1 cellular context compared by ENCODE assay signal in the genomic region with DNA sequence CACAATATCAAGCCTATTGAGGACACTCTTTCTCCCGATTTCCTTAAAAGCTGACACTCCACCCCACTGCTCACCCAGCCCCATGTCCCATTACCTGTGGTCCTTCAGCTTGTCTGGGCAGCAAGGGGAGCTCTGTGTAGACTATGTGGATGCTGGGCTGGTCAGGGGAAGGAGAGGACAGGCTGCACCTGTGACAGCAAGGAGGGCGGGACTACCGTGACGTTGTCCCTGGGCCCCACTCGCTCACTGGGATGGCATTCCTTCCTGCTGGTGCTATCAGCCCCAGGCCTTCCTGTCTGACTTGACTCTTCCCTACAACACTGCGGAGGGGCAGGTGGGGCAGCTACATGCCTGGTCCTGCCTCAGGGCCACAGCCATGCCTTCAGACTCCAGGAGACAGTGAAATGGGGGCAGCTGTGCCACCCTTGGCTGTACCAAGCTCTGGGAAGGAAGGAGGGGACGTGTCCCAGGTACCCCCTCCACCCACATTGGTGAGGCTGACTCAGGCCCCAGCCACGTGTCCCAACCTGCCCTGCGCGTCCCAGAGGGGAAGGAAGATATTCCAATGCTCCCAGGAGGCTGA.
A peak's percentile ranks its signal among the peaks of the same experiment; 100 is the strongest.
TF ChIP-seq lines count a peak whose summit lies in the region.

A gene with protein sequence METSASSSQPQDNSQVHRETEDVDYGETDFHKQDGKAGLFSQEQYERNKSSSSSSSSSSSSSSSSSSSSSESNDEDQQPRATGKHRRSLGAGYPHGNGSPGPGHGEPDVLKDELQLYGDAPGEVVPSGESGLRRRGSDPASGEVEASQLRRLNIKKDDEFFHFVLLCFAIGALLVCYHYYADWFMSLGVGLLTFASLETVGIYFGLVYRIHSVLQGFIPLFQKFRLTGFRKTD (minus strand): TSS at position 163 of the 583 bp plus-strand sequence. CDS start 9,427 bp downstream, outside the sequence.

TF ChIP-seq in Ishikawa, 13 proteins besides CTCF, POLR2A, EP300 and RAD21 (continued from another document):
- TF ChIP-seq, protein P1, sequence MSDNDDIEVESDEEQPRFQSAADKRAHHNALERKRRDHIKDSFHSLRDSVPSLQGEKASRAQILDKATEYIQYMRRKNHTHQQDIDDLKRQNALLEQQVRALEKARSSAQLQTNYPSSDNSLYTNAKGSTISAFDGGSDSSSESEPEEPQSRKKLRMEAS (IDR thresholded peaks at IDR 0.05) = 0 out of 2 replicates have a peak, but pooled peaks have one; percentile 22
TF ChIP-seq in Ishikawa: peak in this region for 1.
